8 cellular contexts compared by ENCODE assay signal in the genomic region with DNA sequence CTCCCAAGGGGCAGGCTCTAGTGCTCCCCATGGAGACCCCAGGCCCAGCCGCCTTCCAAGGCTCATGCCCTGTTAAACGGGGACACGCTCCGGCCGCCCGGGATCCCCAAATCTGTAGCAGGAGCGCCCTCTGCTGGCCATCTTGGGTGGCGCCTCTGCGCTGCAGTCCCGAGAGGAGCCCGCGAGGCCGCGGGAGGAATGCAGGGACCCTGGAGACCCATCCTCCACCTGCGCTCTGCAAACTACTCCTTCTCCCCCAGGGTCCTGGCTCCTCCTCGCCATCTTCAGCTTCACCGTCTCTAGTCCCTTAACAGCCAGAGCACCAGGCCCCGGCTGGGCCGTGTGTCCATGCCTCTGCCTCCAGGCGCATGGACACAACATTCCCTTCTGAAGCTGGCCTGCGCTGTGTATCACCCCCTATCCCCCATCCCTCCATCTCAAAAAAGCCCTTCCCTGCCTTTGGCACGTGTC. TPM values are rescaled to one million over a fixed set of nuclear protein-coding genes. Genes with fewer than 3 reads are reported as not detected.
DNase-seq lines count a peak whose midpoint lies in the region; ATAC-seq and TF ChIP-seq lines count a peak whose summit lies in the region.

No MANE protein-coding gene starts in this region.

- H3K36me3 Mint-ChIP-seq in immature natural killer cell: no peaks in the 10 kb centered on the region

- no peaks in the 10 kb centered on the region for H3K36me3 ChIP-seq in spleen

- intact Hi-C loops in spleen (cut with DNase I; ENCODE audit: low total_unique reads): loop anchor here (2.0 to 5.0 kb wide), 3 partner anchors 101 to 846 kb away; no protein-coding TSS in a partner anchor

- peak overlapping the region; percentile 75 to 85 (median 80) for H3K4me3 Mint-ChIP-seq in immature natural killer cell

- H3K9me3 ChIP-seq in spleen: no peaks in the 10 kb centered on the region

- peak overlapping the region in 2 of 6 donors; percentile 3 to 26 for H3K27ac Mint-ChIP-seq in immature natural killer cell

- no peaks in the 10 kb centered on the region for H3K27me3 ChIP-seq in spleen (replicated peaks in 1 of 7)

- H3K27ac ChIP-seq in spleen: peak overlapping the region in 4 of 8 donors; percentile 46 to 67 (median 49)

- ATAC-seq in GM21825 (IDR thresholded peaks at IDR 0.05; ENCODE audit: unreplicated experiment): no peak

- TF ChIP-seq CTCF in AG10803 (conservative IDR thresholded peaks at IDR 0.05; ENCODE audit: low read length) (peak; percentile 84), GM20000 (IDR thresholded peaks at IDR 0.05; ENCODE audit: extremely low read depth, missing control alignments) (peak; percentile 91), cardiac fibroblast (IDR thresholded peaks at IDR 0.05; ENCODE audit: low read depth, low read length) (peak; percentile 95), spleen (IDR thresholded peaks at IDR 0.05 in 8 of 11, conservative IDR thresholded peaks at IDR 0.05 in 3 of 11) (peak; percentile 89 to 99 (median 95))

- TF ChIP-seq POLR2A in spleen (IDR thresholded peaks at IDR 0.05): no peak

- H3K4me3 ChIP-seq in AG10803 (ENCODE audit: low read length) (peak overlapping the region; percentile 54), cardiac fibroblast (replicated peaks in 1 of 2; ENCODE audit: low read depth in 2 of 2, low read length in 2 of 2) (peak overlapping the region in 1 of 2 donors; percentile 1), spleen (peak overlapping the region in 6 of 8 donors; percentile 10 to 68 (median 38))

- peak; percentile 48 for DNase-seq in AG10803 (ENCODE audit: low read depth)
- DNase-seq in GM20000 (ENCODE audit: low spot score): peak; percentile 90
- DNase-seq in NCI-H2196 (lab: John Stamatoyannopoulos, UW; ENCODE audit: unreplicated experiment): peak; percentile 60
- DNase-seq in activated CD4-positive, CD25-positive, alpha-beta regulatory T cell (lab: John Stamatoyannopoulos, UW): peak; percentile 71 to 89 (median 84)
- DNase-seq in cardiac fibroblast (ENCODE audit: low read depth in 2 of 2): peak; percentile 65 to 68
- DNase-seq in immature natural killer cell: peak; percentile 79 to 83 (median 79)
- peak; percentile 97 for DNase-seq in spleen

- 0 to 4% (median 2%) methylated on average over 7 to 22 of the region's 22 CpGs for WGBS in spleen, 5 donors

- peaks cover 10 to 37% (median 15%) of the 10 kb centered on the region in 6 donors for H3K4me1 ChIP-seq in spleen

- H3K9me3 Mint-ChIP-seq in immature natural killer cell: no peaks in the 10 kb centered on the region

- H3K4me1 Mint-ChIP-seq in immature natural killer cell: peaks cover 10 to 12% of the 10 kb centered on the region in 2 donors

- H3K27me3 Mint-ChIP-seq in immature natural killer cell (ENCODE audit: low read depth in 3 of 3): peaks cover 0 to 5% (median 4%) of the 10 kb centered on the region in 3 donors

RNA-seq across cellular contexts. Expression of gene KRT17, which starts 23.6 kb away (rescaled TPM):
- polyA plus RNA-seq in immature natural killer cell: not detected
- 1 to 10 TPM in 1 of 7 donors, not detected in 6; 1.2 TPM for total RNA-seq in spleen
- polyA plus RNA-seq in spleen: under 1 TPM in 2 of 3 donors, not detected in 1; 0.58 to 0.70 TPM

RNA-seq across cellular contexts. Expression of gene KRT16, which starts 35.4 kb away (rescaled TPM):
- polyA plus RNA-seq in immature natural killer cell (not detected), spleen (under 1 TPM in 2 of 3 donors, not detected in 1; 0.07 to 0.19 TPM)
- not detected for total RNA-seq in spleen

RNA-seq across cellular contexts. Expression of gene EIF1, which starts 40.7 kb away (rescaled TPM):
- 1,000 to 10,000 TPM in 1 of 3 donors, 100 to 1,000 TPM in 2; 639 to 1,260 (median 915) TPM for polyA plus RNA-seq in immature natural killer cell
- 100 to 1,000 TPM; 313 to 897 (median 665) TPM for total RNA-seq in spleen
- polyA plus RNA-seq in spleen: 100 to 1,000 TPM; 560 to 722 (median 560) TPM
